Comparison of ENCODE assay signal across 26 cellular contexts in the genomic region with DNA sequence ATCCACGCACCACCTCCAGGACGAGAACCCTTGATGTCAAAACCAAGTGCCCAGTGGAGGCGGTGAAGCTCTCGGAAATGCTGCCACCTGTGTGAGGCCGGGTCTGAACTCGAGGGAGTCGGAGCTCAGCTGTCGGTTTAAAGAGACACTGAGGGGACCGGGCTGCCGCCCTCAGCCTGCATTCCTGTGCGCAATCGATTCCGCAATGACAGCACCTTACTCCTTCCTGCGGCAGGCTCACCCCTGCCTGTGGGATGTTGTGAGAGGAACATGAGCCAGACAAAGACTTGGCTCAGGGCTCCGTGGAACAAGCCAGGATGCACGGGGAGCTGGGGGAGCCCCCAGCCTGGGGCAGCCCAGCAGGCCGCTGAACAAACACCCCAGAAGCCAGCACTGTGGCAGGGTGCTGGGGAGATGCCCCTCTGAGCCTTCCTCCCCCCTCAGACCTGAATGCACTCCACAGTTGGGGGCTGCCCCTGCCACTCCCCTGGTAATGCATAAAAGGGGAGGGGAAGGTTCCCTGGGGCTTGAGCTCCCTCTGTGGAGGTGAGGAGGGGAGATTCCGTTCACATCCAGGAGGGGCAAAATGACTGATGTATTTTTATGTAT. TPM values are rescaled to one million over a fixed set of nuclear protein-coding genes. Genes with fewer than 3 reads are reported as not detected.
"Had no signal": no experiment of that assay in that cellular context is flagged by ENCODE, and none has a peak within 500 bp of the region (broad histone marks: within the 10 kb centered on the region; RNA-seq: fewer than 3 reads in every experiment).

No MANE protein-coding gene starts in this region.

- H3K27ac ChIP-seq: colonic mucosa, esophagus muscularis mucosa, foreskin keratinocyte, heart right ventricle, prostate gland, right atrium auricular region, testis, tibial artery had no signal

- H3K27me3 ChIP-seq: colonic mucosa, esophagus muscularis mucosa, foreskin keratinocyte, heart right ventricle, right atrium auricular region, testis, tibial artery had no signal

- DNase-seq: colonic mucosa; effector CD8-positive, alpha-beta T cell; foreskin keratinocyte; glutamatergic neuron; heart right ventricle; hypothalamus; mesenchymal stem cell; mucosa of descending colon; naive B cell; stimulated activated CD4-positive, alpha-beta T cell treated with anti-CD3 and anti-CD28 coated beads, Interleukin-2, amount 100 ng/mL, for 24 hours; stimulated activated CD4-positive, alpha-beta T cell treated with anti-CD3 and anti-CD28 coated beads, Interleukin-4, amount 100 ng/mL, for 4 hours; stimulated activated naive CD8-positive, alpha-beta T cell treated with anti-CD3 and anti-CD28 coated beads, Interleukin-15, Interleukin-2, amounts not matched to agents 100 U/mL and 50 U/mL, for 24 hours; substantia nigra; testis; tibial artery had no signal

- H3K36me3 ChIP-seq: colonic mucosa, esophagus muscularis mucosa, heart right ventricle, prostate gland, right atrium auricular region, tibial artery had no signal

- H3K4me1 ChIP-seq: colonic mucosa, esophagus muscularis mucosa, foreskin keratinocyte, heart right ventricle, prostate gland, right atrium auricular region, testis, tibial artery had no signal

- H3K4me3 ChIP-seq: colonic mucosa, esophagus muscularis mucosa, heart right ventricle, lung, mucosa of descending colon, prostate gland, right atrium auricular region, smooth muscle cell, testis, tibial artery had no signal

- FAIRE-seq: endothelial cell of umbilical vein, keratinocyte had no signal

- H3K9me3 ChIP-seq: colonic mucosa, esophagus muscularis mucosa, heart right ventricle, mucosa of descending colon, prostate gland, right atrium auricular region, testis, tibial artery had no signal

- ATAC-seq: foreskin keratinocyte; heart right ventricle; left lobe of liver; mucosa of descending colon; natural killer cell treated with Interleukin-12 subunit alpha and Interleukin-12 subunit beta and Interleukin-15 and Interleukin-18, amount 100 ng/mL, for 72 hours; stimulated activated memory B cell treated with anti-CD40 and anti-IgM and Interleukin-4, amounts not matched to agents 10 μg/mL and 1 μg/mL and 100 μg/mL, for 72 hours; stimulated activated naive CD8-positive, alpha-beta T cell treated with anti-CD3 and anti-CD28 coated beads, Interleukin-15, Interleukin-2, amounts not matched to agents 100 U/mL and 50 U/mL, for 24 hours had no signal

- H3K4me2 ChIP-seq: smooth muscle cell had no signal

RNA-seq across cellular contexts. Expression of a gene that starts 20.5 kb away (rescaled TPM):
- total RNA-seq: fibroblast of lung; left lobe of liver; natural killer cell treated with Interleukin-12 subunit alpha and Interleukin-12 subunit beta and Interleukin-15 and Interleukin-18, amount 100 ng/mL, for 72 hours had no signal
